29 cellular contexts compared by ENCODE assay signal in genomic region chr13:80348750-80349149, GRCh38. TPM values are rescaled to one million over a fixed set of nuclear protein-coding genes. Genes with fewer than 3 reads are reported as not detected.
"Had no signal": no experiment of that assay in that cellular context is flagged by ENCODE, and none has a peak within 500 bp of the region (broad histone marks: within the 10 kb centered on the region; RNA-seq: fewer than 3 reads in every experiment).

No MANE protein-coding gene starts in this region.

- H3K79me2 ChIP-seq: parathyroid adenoma had no signal

- H2AFZ ChIP-seq: neural progenitor cell, parathyroid adenoma had no signal

- H3K27ac ChIP-seq: neural progenitor cell, ovary, parathyroid adenoma, psoas muscle, right lobe of liver, sigmoid colon, suprapubic skin, testis, tibial artery, transverse colon, upper lobe of right lung, uterus had no signal

- H3K4me1 ChIP-seq: neural progenitor cell, parathyroid adenoma, psoas muscle, right lobe of liver, sigmoid colon, suprapubic skin, testis, tibial artery, uterus had no signal

- FAIRE-seq: small intestine had no signal

- H3K4me1 Mint-ChIP-seq: stimulated activated effector memory CD8-positive, alpha-beta T cell treated with anti-CD3 and anti-CD28 coated beads, Interleukin-12 subunit alpha, Interleukin-12 subunit beta, amount 100 ng/mL, for 72 hours; stimulated activated naive CD8-positive, alpha-beta T cell treated with anti-CD3 and anti-CD28 coated beads, Interleukin-15, amount 100 ng/mL, for 72 hours had no signal

- H3K4me2 ChIP-seq: neural progenitor cell had no signal

- H3K27me3 Mint-ChIP-seq: progenitor cell of endocrine pancreas had no signal

- H3K36me3 ChIP-seq: neural progenitor cell, ovary, right lobe of liver, sigmoid colon, suprapubic skin, tibial artery, transverse colon, upper lobe of right lung, uterus had no signal

- H3K4me3 ChIP-seq: neural progenitor cell, ovary, psoas muscle, right lobe of liver, sigmoid colon, suprapubic skin, testis, tibial artery, transverse colon, upper lobe of right lung, uterus had no signal

- H3K27ac Mint-ChIP-seq: naive thymus-derived CD4-positive, alpha-beta T cell; neural progenitor cell; progenitor cell of endocrine pancreas; stimulated activated effector memory CD8-positive, alpha-beta T cell treated with anti-CD3 and anti-CD28 coated beads, Interleukin-12 subunit alpha, Interleukin-12 subunit beta, amount 100 ng/mL, for 72 hours; stimulated activated naive B cell treated with anti-CD40 and anti-IgM and Interleukin-4, amounts not matched to agents 10 μg/mL and 1 μg/mL and 100 μg/mL, for 72 hours; type B pancreatic cell had no signal

- H3K9me3 Mint-ChIP-seq: stimulated activated effector memory CD8-positive, alpha-beta T cell treated with anti-CD3 and anti-CD28 coated beads, Interleukin-12 subunit alpha, Interleukin-12 subunit beta, amount 100 ng/mL, for 72 hours had no signal

- H3K4me3 Mint-ChIP-seq: naive thymus-derived CD4-positive, alpha-beta T cell; nephron; neural progenitor cell; stimulated activated effector memory CD8-positive, alpha-beta T cell treated with anti-CD3 and anti-CD28 coated beads, Interleukin-12 subunit alpha, Interleukin-12 subunit beta, amount 100 ng/mL, for 72 hours; stimulated activated naive B cell treated with anti-CD40 and anti-IgM and Interleukin-4, amounts not matched to agents 10 μg/mL and 1 μg/mL and 100 μg/mL, for 72 hours; stimulated activated naive CD8-positive, alpha-beta T cell treated with anti-CD3 and anti-CD28 coated beads, Interleukin-15, amount 100 ng/mL, for 72 hours; type B pancreatic cell had no signal

- H3K36me3 Mint-ChIP-seq: stimulated activated effector memory CD8-positive, alpha-beta T cell treated with anti-CD3 and anti-CD28 coated beads, Interleukin-12 subunit alpha, Interleukin-12 subunit beta, amount 100 ng/mL, for 72 hours; stimulated activated naive B cell treated with anti-CD40 and anti-IgM and Interleukin-4, amounts not matched to agents 10 μg/mL and 1 μg/mL and 100 μg/mL, for 72 hours; type B pancreatic cell had no signal

- ATAC-seq: naive thymus-derived CD4-positive, alpha-beta T cell; psoas muscle; right cardiac atrium; right lobe of liver; stimulated activated effector memory CD8-positive, alpha-beta T cell treated with anti-CD3 and anti-CD28 coated beads, Interleukin-12 subunit alpha, Interleukin-12 subunit beta, amount 100 ng/mL, for 72 hours; stimulated activated naive B cell treated with anti-CD40 and anti-IgM and Interleukin-4, amounts not matched to agents 10 μg/mL and 1 μg/mL and 100 μg/mL, for 72 hours; stimulated activated naive CD8-positive, alpha-beta T cell treated with anti-CD3 and anti-CD28 coated beads, Interleukin-15, amount 100 ng/mL, for 72 hours; stimulated activated naive CD8-positive, alpha-beta T cell treated with anti-CD3 and anti-CD28 coated beads, Interleukin-15, Interleukin-2, amounts not matched to agents 100 U/mL and 50 U/mL, for 24 hours; upper lobe of right lung had no signal

- H3K9me3 ChIP-seq: ovary, psoas muscle, right lobe of liver, sigmoid colon, suprapubic skin, testis, tibial artery, transverse colon, upper lobe of right lung, uterus had no signal

- DNase-seq: naive thymus-derived CD4-positive, alpha-beta T cell; occipital lobe; ovary; posterior cingulate gyrus; psoas muscle; right cardiac atrium; right lobe of liver; sigmoid colon; small intestine; stimulated activated CD4-positive, alpha-beta T cell treated with anti-CD3 and anti-CD28 coated beads, Interleukin-15, amount 100 ng/mL, for 24 hours; stimulated activated CD4-positive, alpha-beta T cell treated with anti-CD3 and anti-CD28 coated beads, Interleukin-2, amount 100 ng/mL, for 24 hours; stimulated activated CD4-positive, alpha-beta T cell treated with anti-CD3 and anti-CD28 coated beads, Interleukin-2, amount 100 ng/mL, for 48 hours; stimulated activated CD4-positive, alpha-beta T cell treated with anti-CD3 and anti-CD28 coated beads, Interleukin-4, amount 100 ng/mL, for 24 hours; stimulated activated naive B cell treated with anti-CD40 and anti-IgM and Interleukin-4, amounts not matched to agents 10 μg/mL and 1 μg/mL and 100 μg/mL, for 72 hours; stimulated activated naive CD8-positive, alpha-beta T cell treated with anti-CD3 and anti-CD28 coated beads, Interleukin-15, amount 100 ng/mL, for 72 hours; stimulated activated naive CD8-positive, alpha-beta T cell treated with anti-CD3 and anti-CD28 coated beads, Interleukin-15, Interleukin-2, amounts not matched to agents 100 U/mL and 50 U/mL, for 24 hours; substantia nigra; testis; tibial artery; transverse colon; upper lobe of right lung; uterus had no signal

- H3K9ac ChIP-seq: neural progenitor cell, parathyroid adenoma had no signal

- H3K27me3 ChIP-seq: ovary, right lobe of liver, sigmoid colon, suprapubic skin, testis, tibial artery, transverse colon, upper lobe of right lung had no signal

RNA-seq across cellular contexts. Expression of gene SPRY2, which starts 7.8 kb away (rescaled TPM):
- polyA plus RNA-seq: naive thymus-derived CD4-positive, alpha-beta T cell had no signal
